In genomic region chr19:17922138-17922537, GRCh38 we compare ENCODE assay signal across 20 cellular contexts. TPM values are rescaled to one million over a fixed set of nuclear protein-coding genes. Genes with fewer than 3 reads are reported as not detected.
DNase-seq lines count a peak whose midpoint lies in the region; ATAC-seq and TF ChIP-seq lines count a peak whose summit lies in the region.
"Had no signal": no experiment of that assay in that cellular context is flagged by ENCODE, and none has a peak within 500 bp of the region (broad histone marks: within the 10 kb centered on the region; RNA-seq: fewer than 3 reads in every experiment).

No MANE protein-coding gene starts in this region.

- DNase-seq in DMS53 (lab: John Stamatoyannopoulos, UW), result peak; percentile 11
- DNase-seq in DMS53 treated with DMSO at 0.1 percent for 48 hours (lab: John Stamatoyannopoulos, UW; ENCODE audit: unreplicated experiment), result no peak
- peak; percentile 79 for DNase-seq in NCI-H82 treated with DMSO at 0.1 percent for 48 hours (lab: John Stamatoyannopoulos, UW; ENCODE audit: unreplicated experiment)
- DNase-seq in foreskin keratinocyte, result no peak
- no peak for DNase-seq in Peyer's patch
- DNase-seq in PC-9, result no peak
- DNase-seq in activated CD4-positive, alpha-beta T cell treated with anti-CD3 and anti-CD28 coated beads for 48 hours, result no peak
- DNase-seq in iPS-NIHi7 (ENCODE audit: extremely low spot score), result no peak
- DNase-seq: CD4-positive, CD25-positive, alpha-beta regulatory T cell; CD8-positive, alpha-beta T cell; DMS 273 treated with DMSO at 0.1 percent for 48 hours; DND-41; GM23248; H9; HFFc6 had no signal

- no peak overlapping the region for H3K4me2 ChIP-seq in PC-9
- H3K4me2 ChIP-seq: BLaER1 had no signal

- no peak for ATAC-seq in foreskin keratinocyte
- ATAC-seq: CD8-positive, alpha-beta T cell had no signal

- CTCF ChIA-PET in PC-9 (lab: Charles Lee), result no interaction called here

- peak overlapping the region; percentile 83 for H3K27ac ChIP-seq in foreskin keratinocyte
- H3K27ac ChIP-seq in Peyer's patch, result no peak overlapping the region
- no peak overlapping the region for H3K27ac ChIP-seq in PC-9
- H3K27ac ChIP-seq: 22Rv1, BLaER1, C4-2B, GM23248 had no signal

- TF ChIP-seq POLR2A in Peyer's patch (IDR thresholded peaks at IDR 0.05), result no peak

- H3K79me2 ChIP-seq in PC-9 (ENCODE audit: low read depth), result no peaks in the 10 kb centered on the region

- POLR2A ChIA-PET in PC-9 (lab: Charles Lee; ENCODE audit: unreplicated experiment), result no interaction called here

- intact Hi-C loops in PC-9 (cut with micrococcal nuclease; ENCODE audit: unreplicated experiment), result no loop called here

- H3K9me3 ChIP-seq in Peyer's patch, result no peaks in the 10 kb centered on the region
- no peaks in the 10 kb centered on the region; the same call in 1 of the 2 replicates for H3K9me3 ChIP-seq in PC-9 (ENCODE audit: insufficient read depth, low read depth)

- no peaks in the 10 kb centered on the region for H3K9me2 ChIP-seq in PC-9 (ENCODE audit: insufficient read depth)

- H2AFZ ChIP-seq in PC-9, result no peak overlapping the region
- H2AFZ ChIP-seq: GM23248 had no signal

- no peaks in the 10 kb centered on the region for H3K36me3 ChIP-seq in Peyer's patch
- H3K36me3 ChIP-seq in PC-9 (ENCODE audit: low read depth), result no peaks in the 10 kb centered on the region
- H3K36me3 ChIP-seq: BLaER1 had no signal

- peaks cover 27% of the 10 kb centered on the region for H3F3A ChIP-seq in PC-9 (ENCODE audit: insufficient read depth, low read depth)

- no peaks in the 10 kb centered on the region for H4K20me1 ChIP-seq in PC-9 (ENCODE audit: insufficient read depth)
- H4K20me1 ChIP-seq: BLaER1 had no signal

- no peaks in the 10 kb centered on the region for H3K4me1 ChIP-seq in foreskin keratinocyte
- no peaks in the 10 kb centered on the region for H3K4me1 ChIP-seq in Peyer's patch
- H3K4me1 ChIP-seq in PC-9 (replicated peaks; ENCODE audit: insufficient read depth), result no peaks in the 10 kb centered on the region
- H3K4me1 ChIP-seq: BLaER1 had no signal

- H3K4me3 ChIP-seq in Peyer's patch, result no peak overlapping the region
- H3K4me3 ChIP-seq in PC-9, result no peak overlapping the region
- H3K4me3 ChIP-seq: BLaER1, GM23248 had no signal

- TF ChIP-seq CTCF in foreskin keratinocyte (conservative IDR thresholded peaks at IDR 0.05) (no peak), Peyer's patch (IDR thresholded peaks at IDR 0.05) (no peak), PC-9 (conservative IDR thresholded peaks at IDR 0.05) (no peak)

- no peaks in the 10 kb centered on the region for H3K27me3 ChIP-seq in foreskin keratinocyte
- H3K27me3 ChIP-seq in Peyer's patch, result no peaks in the 10 kb centered on the region
- no peaks in the 10 kb centered on the region for H3K27me3 ChIP-seq in PC-9 (ENCODE audit: insufficient read depth, low read depth)
- H3K27me3 ChIP-seq: BLaER1 had no signal

- BruUV-seq in PC-9 (replicated peaks; lab: Mats Ljungman, UMichigan), result no TSS peak

RNA-seq across cellular contexts. Expression of gene CCDC124, which starts 10.7 kb away (rescaled TPM):
- total RNA-seq in foreskin keratinocyte (45.7 and 77.6 TPM in 2 replicates), Peyer's patch (10 to 100 TPM; 18.9 to 33.0 (median 24.4) TPM), PC-9 (2021) (114 and 118 TPM in 2 replicates)
- polyA plus RNA-seq in foreskin keratinocyte, result 199 and 218 TPM in 2 replicates

RNA-seq across cellular contexts. Expression of gene KCNN1, which starts 44.8 kb away (rescaled TPM):
- total RNA-seq in foreskin keratinocyte (not detected in 2 replicates), Peyer's patch (not detected), PC-9 (2021) (0.09 TPM in 1 of 2 replicates, not detected in the other)
- 0.02 and 0.03 TPM in 2 replicates for polyA plus RNA-seq in foreskin keratinocyte
- total RNA-seq: B cell; CD4-positive, CD25-positive, alpha-beta regulatory T cell; CD8-positive, alpha-beta T cell; GM23248; HFFc6 had no signal
- polyA plus RNA-seq: CD4-positive, CD25-positive, alpha-beta regulatory T cell; GM23248 had no signal

RNA-seq across cellular contexts. Expression of gene SLC5A5, which starts 50.4 kb away (rescaled TPM):
- total RNA-seq in foreskin keratinocyte (0.07 TPM in 1 of 2 replicates, not detected in the other), Peyer's patch (not detected), PC-9 (2021) (0.18 TPM in 1 of 2 replicates, not detected in the other)
- polyA plus RNA-seq in foreskin keratinocyte, result not detected in 2 replicates
- total RNA-seq: GM23248, HFFc6 had no signal
- polyA plus RNA-seq: AG04450, GM23248 had no signal

Comparison
In these comparisons a context has a peak if more than half of its experiments do, and no peak if none do; other contexts are left out.
1. DNase-seq: peak in DMS53 (single experiment) and NCI-H82 treated with DMSO at 0.1 percent for 48 hours (single experiment); none in DMS53 treated with DMSO at 0.1 percent for 48 hours (single experiment), foreskin keratinocyte (0 of 2), Peyer's patch (0 of 3), PC-9 (0 of 2), activated CD4-positive, alpha-beta T cell treated with anti-CD3 and anti-CD28 coated beads for 48 hours (single experiment) and iPS-NIHi7 (single experiment).